Comparison of ENCODE assay signal across 25 cellular contexts in the genomic region with DNA sequence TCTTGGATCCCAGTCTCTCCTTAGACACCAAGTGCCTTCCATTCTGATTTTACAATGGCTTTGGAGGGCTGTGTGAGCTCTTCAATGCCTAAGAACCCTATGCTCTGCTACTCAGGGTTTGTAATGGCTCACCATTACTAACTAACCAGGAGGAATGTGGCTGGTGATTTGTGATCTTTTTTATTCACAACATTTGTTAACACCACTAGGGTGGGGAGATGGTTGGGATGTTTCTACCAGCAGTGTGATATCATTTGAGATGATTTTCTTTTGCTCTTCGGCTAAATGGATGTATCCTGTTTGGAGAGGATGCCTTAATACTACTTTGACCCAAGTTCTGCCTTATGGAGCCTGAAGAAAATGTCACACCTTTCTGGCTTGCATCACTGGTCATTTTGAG. TPM values are rescaled to one million over a fixed set of nuclear protein-coding genes. Genes with fewer than 3 reads are reported as not detected.
"Had no signal": no experiment of that assay in that cellular context is flagged by ENCODE, and none has a peak within 500 bp of the region (broad histone marks: within the 10 kb centered on the region; RNA-seq: fewer than 3 reads in every experiment).

No MANE protein-coding gene starts in this region.

- H3K27me3 ChIP-seq: foreskin keratinocyte, hepatocyte, right atrium auricular region, tibial artery, upper lobe of left lung, uterus had no signal

- ATAC-seq: foreskin keratinocyte, left colon, left ventricle myocardium superior, natural killer cell had no signal

- H3K79me2 ChIP-seq: hepatocyte had no signal

- H3K9me3 ChIP-seq: tibial artery, upper lobe of left lung, uterus had no signal

- H3K27ac ChIP-seq: coronary artery, foreskin keratinocyte, hepatocyte, right atrium auricular region, tibial artery, upper lobe of left lung, uterus had no signal

- H3K4me3 ChIP-seq: coronary artery, hepatocyte, lung, right atrium auricular region, smooth muscle cell, tibial artery, upper lobe of left lung, uterus had no signal

- DNase-seq: effector CD4-positive, alpha-beta T cell; endodermal cell; erythroblast; foreskin keratinocyte; head of caudate nucleus; kidney; left colon; left ventricle myocardium superior; mesenchymal stem cell; natural killer cell; posterior cingulate gyrus; stimulated activated CD4-positive, alpha-beta T cell treated with anti-CD3 and anti-CD28 coated beads, Interleukin-2, amount 100 ng/mL, for 48 hours; tibial artery; upper lobe of left lung; uterus had no signal

- H3K4me2 ChIP-seq: hepatocyte, smooth muscle cell had no signal

- H3K4me1 ChIP-seq: right atrium auricular region, tibial artery, upper lobe of left lung, uterus had no signal

- H3K36me3 ChIP-seq: right atrium auricular region, tibial artery, upper lobe of left lung, uterus had no signal

- H2AFZ ChIP-seq: hepatocyte had no signal

RNA-seq across cellular contexts. Expression of gene IQCJ, which starts 40.4 kb away (rescaled TPM):
- total RNA-seq: dermis microvascular lymphatic vessel endothelial cell, endodermal cell, endothelial cell of umbilical vein, foreskin keratinocyte, hepatocyte, kidney, left colon, natural killer cell, neural crest cell, osteocyte, pulmonary artery endothelial cell, smooth muscle cell, upper lobe of left lung had no signal
- polyA plus RNA-seq: endothelial cell of umbilical vein, foreskin keratinocyte, hepatocyte, lung, smooth muscle cell had no signal
